ENCODE assay signal across 22 cellular contexts in the genomic region with DNA sequence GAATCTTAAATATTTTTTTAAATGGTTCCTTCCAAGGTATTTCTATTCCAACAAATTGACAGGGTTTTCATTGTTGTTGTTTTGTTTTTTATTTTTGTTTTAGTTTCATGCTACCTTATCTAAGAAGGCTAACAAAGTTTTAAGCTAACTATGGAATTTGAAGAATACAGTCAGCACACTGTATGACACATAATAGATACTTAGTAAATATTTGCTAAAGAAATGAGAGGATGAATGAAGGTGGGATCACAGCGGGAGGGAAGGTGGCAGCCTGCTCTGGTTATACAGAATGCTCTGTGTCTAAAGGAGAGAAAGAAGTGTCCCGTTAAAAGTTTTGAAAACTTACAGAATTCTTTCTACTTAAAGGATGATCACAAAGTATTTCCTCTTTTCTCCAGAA.
"Had no signal": no experiment of that assay in that cellular context is flagged by ENCODE, and none has a peak within 500 bp of the region (broad histone marks: within the 10 kb centered on the region; RNA-seq: fewer than 3 reads in every experiment).

No MANE protein-coding gene starts in this region.

- H3K27ac ChIP-seq: coronary artery, parathyroid adenoma, spleen, testis had no signal

- H3K27me3 ChIP-seq: body of pancreas, heart right ventricle, sigmoid colon, spleen, testis, upper lobe of left lung had no signal

- H3K4me3 ChIP-seq: body of pancreas, coronary artery, sigmoid colon, spleen, testis had no signal

- H3K27me3 Mint-ChIP-seq: stimulated activated memory B cell treated with anti-CD40 and anti-IgM and Interleukin-4, amounts not matched to agents 10 μg/mL and 1 μg/mL and 100 μg/mL, for 72 hours; T-helper 17 cell had no signal

- ATAC-seq: body of pancreas; esophagus mucosa; heart right ventricle; stimulated activated memory B cell treated with anti-CD40 and anti-IgM and Interleukin-4, amounts not matched to agents 10 μg/mL and 1 μg/mL and 100 μg/mL, for 72 hours; T-helper 17 cell had no signal

- H3K27ac Mint-ChIP-seq: activated naive CD8-positive, alpha-beta T cell treated with anti-CD3 and anti-CD28 coated beads for 36 hours; activated T-helper 1 cell treated with anti-CD3 and anti-CD28 coated beads, Interleukin-12 subunit alpha, Interleukin-12 subunit beta, Interleukin-2, Interleukin-4 antibody, amounts not matched to agents 30 ng/mL and 10 ng/mL and 1 ng/mL, durations not matched to agents 14 hours and 24 hours and 36 hours; nephron; stimulated activated memory B cell treated with anti-CD40 and anti-IgM and Interleukin-4, amounts not matched to agents 10 μg/mL and 1 μg/mL and 100 μg/mL, for 72 hours; T-helper 17 cell had no signal

- H2AFZ ChIP-seq: parathyroid adenoma had no signal

- FAIRE-seq: endometrium had no signal

- DNase-seq: activated CD4-positive, alpha-beta T cell treated with anti-CD3 and anti-CD28 coated beads, Interleukin-2, amount 50 U/mL, for 4 hours; activated gamma-delta T cell treated with Interleukin-2 at 50 U/mL for 16 hours; activated naive CD8-positive, alpha-beta T cell treated with anti-CD3 and anti-CD28 coated beads for 36 hours; activated T-cell treated with anti-CD3 and anti-CD28 coated beads for 4 hours; amygdala; body of pancreas; caudate nucleus; heart right ventricle; midbrain; sigmoid colon; spleen; stimulated activated CD4-positive, alpha-beta T cell treated with anti-CD3 and anti-CD28 coated beads, Interleukin-4, amount 100 ng/mL, for 4 hours; T-helper 17 cell; testis; upper lobe of left lung had no signal

- H3K4me1 Mint-ChIP-seq: activated naive CD8-positive, alpha-beta T cell treated with anti-CD3 and anti-CD28 coated beads for 36 hours had no signal

- H3K9me3 ChIP-seq: body of pancreas, heart right ventricle, sigmoid colon, spleen, testis, upper lobe of left lung had no signal

- H3K4me1 ChIP-seq: parathyroid adenoma, testis had no signal

- H3K9ac ChIP-seq: parathyroid adenoma had no signal

- H3K36me3 Mint-ChIP-seq: activated naive CD8-positive, alpha-beta T cell treated with anti-CD3 and anti-CD28 coated beads for 36 hours; stimulated activated memory B cell treated with anti-CD40 and anti-IgM and Interleukin-4, amounts not matched to agents 10 μg/mL and 1 μg/mL and 100 μg/mL, for 72 hours had no signal

- H3K9me3 Mint-ChIP-seq: activated naive CD8-positive, alpha-beta T cell treated with anti-CD3 and anti-CD28 coated beads for 36 hours; activated T-helper 1 cell treated with anti-CD3 and anti-CD28 coated beads, Interleukin-12 subunit alpha, Interleukin-12 subunit beta, Interleukin-2, Interleukin-4 antibody, amounts not matched to agents 30 ng/mL and 10 ng/mL and 1 ng/mL, durations not matched to agents 14 hours and 24 hours and 36 hours; nephron; stimulated activated memory B cell treated with anti-CD40 and anti-IgM and Interleukin-4, amounts not matched to agents 10 μg/mL and 1 μg/mL and 100 μg/mL, for 72 hours had no signal

- H3K4me3 Mint-ChIP-seq: activated naive CD8-positive, alpha-beta T cell treated with anti-CD3 and anti-CD28 coated beads for 36 hours; activated T-helper 1 cell treated with anti-CD3 and anti-CD28 coated beads, Interleukin-12 subunit alpha, Interleukin-12 subunit beta, Interleukin-2, Interleukin-4 antibody, amounts not matched to agents 30 ng/mL and 10 ng/mL and 1 ng/mL, durations not matched to agents 14 hours and 24 hours and 36 hours; nephron; stimulated activated memory B cell treated with anti-CD40 and anti-IgM and Interleukin-4, amounts not matched to agents 10 μg/mL and 1 μg/mL and 100 μg/mL, for 72 hours; T-helper 17 cell had no signal

- H3K36me3 ChIP-seq: heart right ventricle, sigmoid colon, spleen, upper lobe of left lung had no signal

- H3K79me2 ChIP-seq: parathyroid adenoma had no signal
